Comparison of ENCODE assay signal across 13 cellular contexts in the genomic region with DNA sequence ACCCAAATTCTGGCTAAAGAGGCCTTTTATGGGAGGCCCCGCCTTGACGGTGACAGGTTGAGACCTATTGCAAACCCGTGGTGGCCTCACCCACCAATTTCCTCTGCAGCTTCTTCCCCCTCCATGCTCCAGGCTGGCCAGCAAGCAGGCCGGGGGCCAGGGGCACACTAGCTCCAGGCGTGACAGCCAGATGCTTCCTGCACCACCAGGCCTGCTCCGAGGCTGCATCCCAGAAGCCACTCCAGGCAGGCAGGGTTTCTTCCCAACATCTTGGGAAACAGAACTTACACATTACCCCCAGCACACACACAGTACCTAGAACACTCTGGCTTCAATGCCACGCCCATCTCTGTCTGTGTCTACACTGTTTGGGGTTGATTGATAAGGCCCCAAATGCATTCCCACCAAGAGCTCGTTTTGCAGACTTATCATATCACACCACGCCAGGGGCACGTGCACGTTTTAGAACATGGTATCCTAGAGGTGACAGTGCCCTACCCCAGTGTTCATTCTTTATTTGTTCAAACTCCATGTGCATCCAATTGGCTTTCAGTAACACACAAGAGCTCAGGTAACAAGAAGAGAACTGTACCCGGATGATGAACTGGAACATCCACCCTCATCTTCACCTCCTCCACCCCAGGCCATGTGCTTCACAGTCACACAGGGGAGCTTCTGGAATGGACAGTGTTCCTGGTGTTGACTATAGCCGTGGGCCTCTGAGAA.
DNase-seq lines count a peak whose midpoint lies in the region; ATAC-seq and TF ChIP-seq lines count a peak whose summit lies in the region.
"Had no signal": no experiment of that assay in that cellular context is flagged by ENCODE, and none has a peak within 500 bp of the region (broad histone marks: within the 10 kb centered on the region; RNA-seq: fewer than 3 reads in every experiment).

No MANE protein-coding gene starts in this region.

- H3K9me3 ChIP-seq in gastroesophageal sphincter = no peaks in the 10 kb centered on the region
- no peaks in the 10 kb centered on the region for H3K9me3 ChIP-seq in muscle layer of duodenum (ENCODE audit: control insufficient read depth in 1 of 2, low read length in 2 of 2)
- H3K9me3 ChIP-seq: esophagus muscularis mucosa had no signal

- H3K4me1 ChIP-seq in gastroesophageal sphincter (no peaks in the 10 kb centered on the region), muscle layer of duodenum (ENCODE audit: control insufficient read depth in 1 of 2, insufficient read depth in 2 of 2, low read length in 2 of 2) (peaks cover 6 to 15% of the 10 kb centered on the region in 2 donors)

- no peaks in the 10 kb centered on the region for H3K36me3 Mint-ChIP-seq in immature natural killer cell

- H3K27ac ChIP-seq in gastroesophageal sphincter (peak overlapping the region in 1 of 4 donors; percentile 29), muscle layer of duodenum (ENCODE audit: low read length) (peak overlapping the region; percentile 71)
- H3K27ac ChIP-seq: brain microvascular endothelial cell had no signal

- H3K9me3 Mint-ChIP-seq in immature natural killer cell = no peaks in the 10 kb centered on the region

- no peaks in the 10 kb centered on the region for H3K27me3 ChIP-seq in gastroesophageal sphincter
- H3K27me3 ChIP-seq in muscle layer of duodenum (ENCODE audit: low read depth, low read length) = no peaks in the 10 kb centered on the region
- H3K27me3 ChIP-seq: brain microvascular endothelial cell, esophagus muscularis mucosa had no signal

- H3K4me3 ChIP-seq in gastroesophageal sphincter (no peak overlapping the region), muscle layer of duodenum (ENCODE audit: low read depth in 1 of 2, low read length in 2 of 2) (no peak overlapping the region)
- H3K4me3 ChIP-seq: esophagus muscularis mucosa had no signal

- no peak for TF ChIP-seq POLR2A in gastroesophageal sphincter (IDR thresholded peaks at IDR 0.05)

- H3K27ac Mint-ChIP-seq in immature natural killer cell = no peak overlapping the region

- TF ChIP-seq EP300 in gastroesophageal sphincter (IDR thresholded peaks at IDR 0.05) = no peak

- H3K4me3 Mint-ChIP-seq in immature natural killer cell = no peak overlapping the region

- ATAC-seq in Right ventricle myocardium inferior (peak; percentile 23), gastroesophageal sphincter (peak; percentile 30)

- no peak for TF ChIP-seq CTCF in gastroesophageal sphincter (IDR thresholded peaks at IDR 0.05)

- no peaks in the 10 kb centered on the region for H3K4me1 Mint-ChIP-seq in immature natural killer cell

- H3K36me3 ChIP-seq in gastroesophageal sphincter (no peaks in the 10 kb centered on the region), muscle layer of duodenum (ENCODE audit: control insufficient read depth in 1 of 2, insufficient read depth in 2 of 2, low read length in 2 of 2) (no peaks in the 10 kb centered on the region)
- H3K36me3 ChIP-seq: brain microvascular endothelial cell, esophagus muscularis mucosa had no signal

- intact Hi-C loops in Right ventricle myocardium inferior (cut with DNase I) = no loop called here
- intact Hi-C loops in cardiac septum (cut with DNase I) = no loop called here

- DNase-seq in Right ventricle myocardium inferior (ENCODE audit: missing footprints) = peak; percentile 71
- no peak for DNase-seq in cardiac septum (ENCODE audit: low spot score)
- no peak for DNase-seq in hepatic stellate cell (ENCODE audit: low spot score)
- DNase-seq in glomerular visceral epithelial cell (ENCODE audit: extremely low spot score) = no peak
- DNase-seq in immature natural killer cell = no peak
- no peak for DNase-seq in NAMALWA (ENCODE audit: low spot score)
- DNase-seq: ACHN; activated T-cell treated with anti-CD3 and anti-CD28 coated beads, Interleukin-2, amount 50 U/mL, for 48 hours; brain microvascular endothelial cell; NCI-H1092 had no signal

- 60 to 88% methylated on average over 6 of the region's 13 CpGs for WGBS in gastroesophageal sphincter (ENCODE audit: low coverage in 1 of 2), 2 donors

- peaks cover 0 to 6% (median 5%) of the 10 kb centered on the region in 3 donors for H3K27me3 Mint-ChIP-seq in immature natural killer cell (ENCODE audit: low read depth in 3 of 3)
